35 cellular contexts compared by ENCODE assay signal in the genomic region with DNA sequence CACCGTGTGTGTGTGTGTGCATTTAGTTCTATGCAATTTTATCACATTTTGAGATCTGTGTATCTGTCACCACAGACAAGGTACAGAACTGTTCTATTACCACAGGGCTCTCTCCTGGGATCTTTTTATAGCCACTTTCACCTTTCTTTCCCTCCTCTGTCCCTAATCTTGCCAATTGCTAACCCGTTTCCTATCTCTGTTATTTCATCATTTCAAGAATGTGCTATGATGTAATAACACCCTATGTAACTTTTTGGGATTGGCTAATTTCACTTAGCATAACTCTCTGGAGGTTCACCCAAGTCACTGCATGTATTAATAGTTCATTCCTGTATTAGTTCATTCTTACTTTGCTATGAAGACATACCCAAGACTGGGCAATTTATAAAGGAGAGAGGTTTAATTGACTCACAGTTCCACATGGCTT.
"Had no signal": no experiment of that assay in that cellular context is flagged by ENCODE, and none has a peak within 500 bp of the region (broad histone marks: within the 10 kb centered on the region; RNA-seq: fewer than 3 reads in every experiment).

No MANE protein-coding gene starts in this region.

- H3K27ac Mint-ChIP-seq: activated B cell treated with CpG ODN at 0.5 μM for 24 hours; activated CD4-positive, alpha-beta memory T cell treated with anti-CD3 and anti-CD28 coated beads for 36 hours; activated naive CD4-positive, alpha-beta T cell treated with anti-CD3 and anti-CD28 coated beads for 36 hours; activated naive CD8-positive, alpha-beta T cell; activated naive CD8-positive, alpha-beta T cell treated with anti-CD3 and anti-CD28 coated beads, Interleukin-2, amount 50 U/mL, for 24 hours; activated T-helper 1 cell treated with anti-CD3 and anti-CD28 coated beads, Interleukin-12 subunit alpha, Interleukin-12 subunit beta, Interleukin-2, Interleukin-4 antibody, amounts not matched to agents 30 ng/mL and 10 ng/mL and 1 ng/mL, durations not matched to agents 14 hours and 24 hours and 36 hours; T-cell; T-helper 17 cell had no signal

- H3K27ac ChIP-seq: cardiac muscle cell, PC-9, RWPE1, VCaP had no signal

- H3K27me3 ChIP-seq: cardiac muscle cell, MG63 had no signal

- H3K4me1 Mint-ChIP-seq: activated B cell treated with CpG ODN at 0.5 μM for 24 hours; activated naive CD8-positive, alpha-beta T cell treated with anti-CD3 and anti-CD28 coated beads, Interleukin-2, amount 50 U/mL, for 24 hours; central memory CD8-positive, alpha-beta T cell; T-cell; T-helper 17 cell had no signal

- DNase-seq: activated B cell treated with CpG ODN at 0.5 μM for 24 hours; activated CD4-positive, alpha-beta memory T cell treated with anti-CD3 and anti-CD28 coated beads for 36 hours; activated CD4-positive, alpha-beta T cell treated with anti-CD3 and anti-CD28 coated beads for 4 hours; activated CD4-positive, alpha-beta T cell treated with anti-CD3 and anti-CD28 coated beads, Interleukin-2, amount 50 U/mL, for 1 hour; activated CD4-positive, CD25-positive, alpha-beta regulatory T cell treated with anti-CD3 and anti-CD28 coated beads, Interleukin-2, amount 50 U/mL, for 72 hours; activated CD8-positive, alpha-beta memory T cell treated with anti-CD3 and anti-CD28 coated beads, Interleukin-2, amount 50 U/mL, for 4 hours; activated gamma-delta T cell treated with Interleukin-2 at 50 U/mL for 16 hours; activated naive CD4-positive, alpha-beta T cell treated with anti-CD3 and anti-CD28 coated beads for 36 hours; activated naive CD8-positive, alpha-beta T cell treated with anti-CD3 and anti-CD28 coated beads, Interleukin-2, amount 50 U/mL, for 24 hours; activated T-cell treated with anti-CD3 and anti-CD28 coated beads for 4 hours; activated T-cell treated with anti-CD3 and anti-CD28 coated beads, Interleukin-2, amount 50 U/mL, for 4 hours; anterior cingulate cortex; Karpas-422; KBM-7; MG63; NCI-H1105; NCI-H1417 treated with DMSO at 0.1 percent for 48 hours; NCI-H187 treated with DMSO at 0.1 percent for 48 hours; NCI-H2081; NCI-H345; NCI-H526; NCI-H748 treated with DMSO at 0.1 percent for 48 hours; NK-92 treated with Interleukin-12 subunit alpha and Interleukin-12 subunit beta, amount 100 ng/mL, for 24 hours; PC-9; SIG-M5; T-cell; T-helper 17 cell had no signal

- ATAC-seq: activated naive CD8-positive, alpha-beta T cell treated with anti-CD3 and anti-CD28 coated beads, Interleukin-2, amount 50 U/mL, for 24 hours; activated T-cell treated with anti-CD3 and anti-CD28 coated beads, Interleukin-2, amount 50 U/mL, for 4 hours; Right ventricle myocardium inferior; T-cell; T-helper 17 cell had no signal

- H3K36me3 Mint-ChIP-seq: activated CD4-positive, alpha-beta memory T cell treated with anti-CD3 and anti-CD28 coated beads for 36 hours; activated naive CD8-positive, alpha-beta T cell; brain; T-cell had no signal

- H3K4me3 Mint-ChIP-seq: activated B cell treated with CpG ODN at 0.5 μM for 24 hours; activated CD4-positive, alpha-beta memory T cell treated with anti-CD3 and anti-CD28 coated beads for 36 hours; activated naive CD4-positive, alpha-beta T cell treated with anti-CD3 and anti-CD28 coated beads for 36 hours; activated naive CD8-positive, alpha-beta T cell; activated naive CD8-positive, alpha-beta T cell treated with anti-CD3 and anti-CD28 coated beads, Interleukin-2, amount 50 U/mL, for 24 hours; activated T-cell treated with anti-CD3 and anti-CD28 coated beads, Interleukin-2, amount 50 U/mL, for 4 hours; activated T-helper 1 cell treated with anti-CD3 and anti-CD28 coated beads, Interleukin-12 subunit alpha, Interleukin-12 subunit beta, Interleukin-2, Interleukin-4 antibody, amounts not matched to agents 30 ng/mL and 10 ng/mL and 1 ng/mL, durations not matched to agents 14 hours and 24 hours and 36 hours; brain; central memory CD8-positive, alpha-beta T cell; T-cell; T-helper 17 cell had no signal

- H2AFZ ChIP-seq: PC-9 had no signal

- H3K4me3 ChIP-seq: cardiac muscle cell, MG63, PC-9 had no signal

- H3K9me3 ChIP-seq: MG63 had no signal

- H3K36me3 ChIP-seq: cardiac muscle cell, MG63 had no signal

- H3K27me3 Mint-ChIP-seq: activated B cell treated with CpG ODN at 0.5 μM for 24 hours; activated CD4-positive, alpha-beta memory T cell treated with anti-CD3 and anti-CD28 coated beads for 36 hours; activated naive CD8-positive, alpha-beta T cell; central memory CD8-positive, alpha-beta T cell; T-helper 17 cell had no signal

- H3K4me2 ChIP-seq: PC-9 had no signal
